ENCODE assay signal across 13 cellular contexts in genomic region chr12:64098709-64099354, GRCh38.
DNase-seq lines count a peak whose midpoint lies in the region; ATAC-seq and TF ChIP-seq lines count a peak whose summit lies in the region.
"Had no signal": no experiment of that assay in that cellular context is flagged by ENCODE, and none has a peak within 500 bp of the region (broad histone marks: within the 10 kb centered on the region; RNA-seq: fewer than 3 reads in every experiment).

No MANE protein-coding gene starts in this region.

- H3K27me3 ChIP-seq in breast epithelium: no peaks in the 10 kb centered on the region
- H3K27me3 ChIP-seq in muscle layer of duodenum (ENCODE audit: low read depth, low read length): no peaks in the 10 kb centered on the region
- H3K27me3 ChIP-seq: ovary had no signal

- H3K9me3 ChIP-seq in breast epithelium: no peaks in the 10 kb centered on the region
- H3K9me3 ChIP-seq in muscle layer of duodenum (ENCODE audit: control insufficient read depth in 1 of 2, low read length in 2 of 2): no peaks in the 10 kb centered on the region
- H3K9me3 ChIP-seq: ovary had no signal

- H3K36me3 Mint-ChIP-seq in osteocyte (ENCODE audit: unreplicated experiment): peaks cover 19% of the 10 kb centered on the region
- no peaks in the 10 kb centered on the region for H3K36me3 Mint-ChIP-seq in activated CD8-positive, alpha-beta memory T cell treated with anti-CD3 and anti-CD28 coated beads, Interleukin-2, amount 10 ng/mL, durations not matched to agents 7 days and 5 days
- H3K36me3 Mint-ChIP-seq: CD14-positive monocyte had no signal

- H3K4me3 ChIP-seq in breast epithelium: no peak overlapping the region
- H3K4me3 ChIP-seq in muscle layer of duodenum (ENCODE audit: low read depth in 1 of 2, low read length in 2 of 2): no peak overlapping the region
- H3K4me3 ChIP-seq: ovary had no signal

- TF ChIP-seq POLR2A in breast epithelium (IDR thresholded peaks at IDR 0.05): no peak

- H3K27ac Mint-ChIP-seq in osteocyte (ENCODE audit: unreplicated experiment): no peak overlapping the region
- H3K27ac Mint-ChIP-seq in activated CD8-positive, alpha-beta memory T cell treated with anti-CD3 and anti-CD28 coated beads, Interleukin-2, amount 10 ng/mL, durations not matched to agents 7 days and 5 days: no peak overlapping the region
- H3K27ac Mint-ChIP-seq: CD14-positive monocyte had no signal

- no peaks in the 10 kb centered on the region for H3K9me3 Mint-ChIP-seq in osteocyte (ENCODE audit: unreplicated experiment)
- H3K9me3 Mint-ChIP-seq in activated CD8-positive, alpha-beta memory T cell treated with anti-CD3 and anti-CD28 coated beads, Interleukin-2, amount 10 ng/mL, durations not matched to agents 7 days and 5 days (ENCODE audit: low read depth): no peaks in the 10 kb centered on the region
- H3K9me3 Mint-ChIP-seq: CD14-positive monocyte had no signal

- peak overlapping the region; percentile 72 to 74 for H3K27ac ChIP-seq in breast epithelium
- H3K27ac ChIP-seq in muscle layer of duodenum (ENCODE audit: low read length): peak overlapping the region; percentile 54
- H3K27ac ChIP-seq: ovary, VCaP had no signal

- H3K4me1 Mint-ChIP-seq in osteocyte (ENCODE audit: unreplicated experiment): peaks cover 19% of the 10 kb centered on the region
- H3K4me1 Mint-ChIP-seq in activated CD8-positive, alpha-beta memory T cell treated with anti-CD3 and anti-CD28 coated beads, Interleukin-2, amount 10 ng/mL, durations not matched to agents 7 days and 5 days: no peaks in the 10 kb centered on the region

- H3K36me3 ChIP-seq in breast epithelium (no peaks in the 10 kb centered on the region), muscle layer of duodenum (ENCODE audit: control insufficient read depth in 1 of 2, insufficient read depth in 2 of 2, low read length in 2 of 2) (peaks cover 0 to 4% of the 10 kb centered on the region in 2 donors)
- H3K36me3 ChIP-seq: ovary had no signal

- H3K4me3 Mint-ChIP-seq in osteocyte (ENCODE audit: unreplicated experiment): no peak overlapping the region
- H3K4me3 Mint-ChIP-seq in activated CD8-positive, alpha-beta memory T cell treated with anti-CD3 and anti-CD28 coated beads, Interleukin-2, amount 10 ng/mL, durations not matched to agents 7 days and 5 days: no peak overlapping the region
- H3K4me3 Mint-ChIP-seq: CD14-positive monocyte had no signal

- DNase-seq in AG20443 (ENCODE audit: low spot score) (peak; percentile 33), NCI-H2029 (lab: John Stamatoyannopoulos, UW) (peak; percentile 83), breast epithelium (ENCODE audit: low spot score in 2 of 2) (no peak), osteocyte (ENCODE audit: extremely low spot score, unreplicated experiment) (no peak)
- DNase-seq in activated CD4-positive, alpha-beta T cell treated with anti-CD3 and anti-CD28 coated beads, Interleukin-2, amount 50 U/mL, for 4 hours: no peak
- no peak for DNase-seq in activated CD8-positive, alpha-beta memory T cell treated with anti-CD3 and anti-CD28 coated beads, Interleukin-2, amount 10 ng/mL, durations not matched to agents 7 days and 5 days
- DNase-seq: activated effector memory CD4-positive, alpha-beta T cell treated with Interleukin-2 at 50 U/mL for 16 hours; KBM-7 had no signal

- no peaks in the 10 kb centered on the region for H3K27me3 Mint-ChIP-seq in osteocyte (ENCODE audit: unreplicated experiment)
- peaks cover 12% of the 10 kb centered on the region for H3K27me3 Mint-ChIP-seq in activated CD8-positive, alpha-beta memory T cell treated with anti-CD3 and anti-CD28 coated beads, Interleukin-2, amount 10 ng/mL, durations not matched to agents 7 days and 5 days

- TF ChIP-seq CTCF in breast epithelium (IDR thresholded peaks at IDR 0.05) (no peak), osteocyte (IDR thresholded peaks at IDR 0.05) (no peak)

- intact Hi-C loops in breast epithelium (cut with DNase I; ENCODE audit: low total_unique reads): loop anchor here (10.0 kb wide), 1 partner anchor 254 kb away; the partner anchor contains the start of gene SRGAP1

- CTCF ChIA-PET in activated CD8-positive, alpha-beta memory T cell treated with anti-CD3 and anti-CD28 coated beads, Interleukin-2, amount 10 ng/mL, durations not matched to agents 7 days and 5 days (lab: Charles Lee): interaction anchor here (0.7 kb wide), 2 partner anchors 18 to 254 kb away, joined by 3 read pairs; partner anchors contain the start of gene SRGAP1

- H3K4me1 ChIP-seq in breast epithelium: peaks cover 7 to 8% of the 10 kb centered on the region in 2 donors
- peaks cover 7 to 10% of the 10 kb centered on the region in 2 donors for H3K4me1 ChIP-seq in muscle layer of duodenum (ENCODE audit: control insufficient read depth in 1 of 2, insufficient read depth in 2 of 2, low read length in 2 of 2)

- ATAC-seq in GM21529 (IDR thresholded peaks at IDR 0.05; ENCODE audit: unreplicated experiment): no peak
- ATAC-seq in activated CD8-positive, alpha-beta memory T cell treated with anti-CD3 and anti-CD28 coated beads, Interleukin-2, amount 10 ng/mL, durations not matched to agents 7 days and 5 days: no peak

Comparison
In these comparisons a context has a peak if more than half of its experiments do, and no peak if none do; other contexts are left out.
1. DNase-seq: peak in AG20443 (single experiment) and NCI-H2029 (single experiment); none in breast epithelium (0 of 2), osteocyte (single experiment), activated CD4-positive, alpha-beta T cell treated with anti-CD3 and anti-CD28 coated beads, Interleukin-2, amount 50 U/mL, for 4 hours (0 of 2) and activated CD8-positive, alpha-beta memory T cell treated with anti-CD3 and anti-CD28 coated beads, Interleukin-2, amount 10 ng/mL, durations not matched to agents 7 days and 5 days (single experiment).